Comparison of ENCODE assay signal across 29 cellular contexts in genomic region chr2:6679481-6679880, GRCh38.
"Had no signal": no experiment of that assay in that cellular context is flagged by ENCODE, and none has a peak within 500 bp of the region (broad histone marks: within the 10 kb centered on the region; RNA-seq: fewer than 3 reads in every experiment).

No MANE protein-coding gene starts in this region.

- H3K27ac Mint-ChIP-seq: activated CD4-positive, alpha-beta memory T cell treated with anti-CD3 and anti-CD28 coated beads for 36 hours; activated CD4-positive, alpha-beta T cell treated with anti-CD3 and anti-CD28 coated beads, Interleukin-2, amount 10 ng/mL, durations not matched to agents 24 days and 14 days; activated naive CD4-positive, alpha-beta T cell treated with anti-CD3 and anti-CD28 coated beads, Interleukin-2, amount 10 ng/mL, durations not matched to agents 7 days and 5 days; activated naive CD8-positive, alpha-beta T cell treated with anti-CD3 and anti-CD28 coated beads, Interleukin-2, amount 10 ng/mL, durations not matched to agents 7 days and 5 days; activated T-cell treated with anti-CD3 and anti-CD28 coated beads, Interleukin-2, amount 50 U/mL, for 24 hours; nephron; stimulated activated naive B cell treated with anti-CD40 and anti-IgM and Interleukin-4, amounts not matched to agents 10 μg/mL and 1 μg/mL and 100 μg/mL, for 72 hours; T-helper 1 cell treated with Interleukin-12 subunit alpha and Interleukin-12 subunit beta and Interleukin-4 antibody, amounts not matched to agents 30 μg/mL and 1 μg/mL, for 36 hours had no signal

- H3K4me1 Mint-ChIP-seq: activated CD4-positive, alpha-beta T cell treated with anti-CD3 and anti-CD28 coated beads, Interleukin-2, amount 10 ng/mL, durations not matched to agents 24 days and 14 days; activated naive CD4-positive, alpha-beta T cell treated with anti-CD3 and anti-CD28 coated beads, Interleukin-2, amount 10 ng/mL, durations not matched to agents 7 days and 5 days; activated naive CD8-positive, alpha-beta T cell treated with anti-CD3 and anti-CD28 coated beads, Interleukin-2, amount 10 ng/mL, durations not matched to agents 7 days and 5 days; nephron; stimulated activated naive B cell treated with anti-CD40 and anti-IgM and Interleukin-4, amounts not matched to agents 10 μg/mL and 1 μg/mL and 100 μg/mL, for 72 hours had no signal

- H3K4me1 ChIP-seq: foreskin keratinocyte, heart right ventricle, parathyroid adenoma, psoas muscle, suprapubic skin, tibial artery had no signal

- H3K36me3 ChIP-seq: heart right ventricle, suprapubic skin, tibial artery, WERI-Rb-1 had no signal

- H3K9me3 ChIP-seq: psoas muscle, suprapubic skin, tibial artery had no signal

- H2AFZ ChIP-seq: parathyroid adenoma had no signal

- H3K27me3 Mint-ChIP-seq: activated naive CD4-positive, alpha-beta T cell treated with anti-CD3 and anti-CD28 coated beads, Interleukin-2, amount 10 ng/mL, durations not matched to agents 7 days and 5 days had no signal

- H3K79me2 ChIP-seq: parathyroid adenoma had no signal

- H3K4me3 ChIP-seq: heart right ventricle, psoas muscle, smooth muscle cell, suprapubic skin, tibial artery had no signal

- DNase-seq: activated CD4-positive, alpha-beta memory T cell treated with anti-CD3 and anti-CD28 coated beads for 36 hours; activated CD4-positive, alpha-beta T cell treated with anti-CD3 and anti-CD28 coated beads, Interleukin-2, amount 10 ng/mL, durations not matched to agents 24 days and 14 days; activated CD8-positive, alpha-beta memory T cell treated with anti-CD3 and anti-CD28 coated beads, Interleukin-2, amount 50 U/mL, for 48 hours; activated gamma-delta T cell; activated naive CD4-positive, alpha-beta T cell treated with anti-CD3 and anti-CD28 coated beads, Interleukin-2, amount 10 ng/mL, durations not matched to agents 7 days and 5 days; activated naive CD8-positive, alpha-beta T cell treated with anti-CD3 and anti-CD28 coated beads, Interleukin-2, amount 10 ng/mL, durations not matched to agents 7 days and 5 days; activated T-cell treated with anti-CD3 and anti-CD28 coated beads, Interleukin-2, amount 50 U/mL, for 24 hours; amniotic stem cell; caudate nucleus; cortex of kidney; foreskin keratinocyte; heart right ventricle; islet precursor cell; left cardiac atrium; mammary epithelial cell; nucleus accumbens; psoas muscle; stimulated activated CD4-positive, alpha-beta T cell treated with anti-CD3 and anti-CD28 coated beads, Interleukin-1b, Interleukin-23, amount 100 ng/mL, for 48 hours; stimulated activated naive B cell treated with anti-CD40 and anti-IgM and Interleukin-4, amounts not matched to agents 10 μg/mL and 1 μg/mL and 100 μg/mL, for 72 hours; T1000; tibial artery; WERI-Rb-1 had no signal

- H3K36me3 Mint-ChIP-seq: activated CD4-positive, alpha-beta memory T cell treated with anti-CD3 and anti-CD28 coated beads for 36 hours; activated naive CD4-positive, alpha-beta T cell treated with anti-CD3 and anti-CD28 coated beads, Interleukin-2, amount 10 ng/mL, durations not matched to agents 7 days and 5 days; activated naive CD8-positive, alpha-beta T cell treated with anti-CD3 and anti-CD28 coated beads, Interleukin-2, amount 10 ng/mL, durations not matched to agents 7 days and 5 days; stimulated activated naive B cell treated with anti-CD40 and anti-IgM and Interleukin-4, amounts not matched to agents 10 μg/mL and 1 μg/mL and 100 μg/mL, for 72 hours had no signal

- H3K4me2 ChIP-seq: smooth muscle cell had no signal

- H3K9me3 Mint-ChIP-seq: activated CD4-positive, alpha-beta memory T cell treated with anti-CD3 and anti-CD28 coated beads for 36 hours; activated CD4-positive, alpha-beta T cell treated with anti-CD3 and anti-CD28 coated beads, Interleukin-2, amount 10 ng/mL, durations not matched to agents 24 days and 14 days; activated naive CD4-positive, alpha-beta T cell treated with anti-CD3 and anti-CD28 coated beads, Interleukin-2, amount 10 ng/mL, durations not matched to agents 7 days and 5 days; activated naive CD8-positive, alpha-beta T cell treated with anti-CD3 and anti-CD28 coated beads, Interleukin-2, amount 10 ng/mL, durations not matched to agents 7 days and 5 days; activated T-cell treated with anti-CD3 and anti-CD28 coated beads, Interleukin-2, amount 50 U/mL, for 24 hours; stimulated activated naive B cell treated with anti-CD40 and anti-IgM and Interleukin-4, amounts not matched to agents 10 μg/mL and 1 μg/mL and 100 μg/mL, for 72 hours; T-helper 1 cell treated with Interleukin-12 subunit alpha and Interleukin-12 subunit beta and Interleukin-4 antibody, amounts not matched to agents 30 μg/mL and 1 μg/mL, for 36 hours had no signal

- H3K27me3 ChIP-seq: foreskin keratinocyte, heart right ventricle, suprapubic skin, tibial artery had no signal

- H3K9ac ChIP-seq: parathyroid adenoma had no signal

- ATAC-seq: activated CD4-positive, CD25-positive, alpha-beta regulatory T cell treated with anti-CD3 and anti-CD28 coated beads, Interleukin-2, amount 50 U/mL, for 24 hours; esophagus mucosa; foreskin keratinocyte; heart right ventricle; left cardiac atrium; psoas muscle; stimulated activated naive B cell treated with anti-CD40 and anti-IgM and Interleukin-4, amounts not matched to agents 10 μg/mL and 1 μg/mL and 100 μg/mL, for 72 hours had no signal

- H3K4me3 Mint-ChIP-seq: activated CD4-positive, alpha-beta memory T cell treated with anti-CD3 and anti-CD28 coated beads for 36 hours; activated CD4-positive, alpha-beta T cell treated with anti-CD3 and anti-CD28 coated beads, Interleukin-2, amount 10 ng/mL, durations not matched to agents 24 days and 14 days; activated naive CD4-positive, alpha-beta T cell treated with anti-CD3 and anti-CD28 coated beads, Interleukin-2, amount 10 ng/mL, durations not matched to agents 7 days and 5 days; activated naive CD8-positive, alpha-beta T cell treated with anti-CD3 and anti-CD28 coated beads, Interleukin-2, amount 10 ng/mL, durations not matched to agents 7 days and 5 days; activated T-cell treated with anti-CD3 and anti-CD28 coated beads, Interleukin-2, amount 50 U/mL, for 24 hours; nephron; stimulated activated naive B cell treated with anti-CD40 and anti-IgM and Interleukin-4, amounts not matched to agents 10 μg/mL and 1 μg/mL and 100 μg/mL, for 72 hours; T-helper 1 cell treated with Interleukin-12 subunit alpha and Interleukin-12 subunit beta and Interleukin-4 antibody, amounts not matched to agents 30 μg/mL and 1 μg/mL, for 36 hours had no signal

- H3K27ac ChIP-seq: foreskin keratinocyte, heart right ventricle, parathyroid adenoma, psoas muscle, suprapubic skin, tibial artery, WERI-Rb-1 had no signal
